ENCODE assay signal across 1 cellular context in genomic region chr2:231780909-231781797, GRCh38.
TF ChIP-seq lines count a peak whose summit lies in the region.

PDE6D (minus strand) TSS chr2:231781282; CDS start chr2:231781114, 168 bp downstream.

TF ChIP-seq in K562, 482 proteins besides CTCF, POLR2A, EP300 and RAD21 (continued from another document and continues in another):
- TF ChIP-seq TRIM25 (IDR thresholded peaks at IDR 0.05; ENCODE audit: borderline replicate concordance) (no peak), POLR2B (IDR thresholded peaks at IDR 0.05; ENCODE audit: low read depth, partially characterized antibody) (no peak), FOXA1 (IDR thresholded peaks at IDR 0.05; ENCODE audit: borderline replicate concordance) (no peak), ZNF134 (CRISPR knock-in tag; conservative IDR thresholded peaks at IDR 0.05) (0 out of 2 replicates have a peak, but pooled peaks have one; percentile 37), KHSRP (IDR thresholded peaks at IDR 0.05) (no peak), RAD51 (IDR thresholded peaks at IDR 0.05; ENCODE audit: borderline replicate concordance, low read depth) (no peak), ZNF12 (CRISPR knock-in tag; IDR thresholded peaks at IDR 0.05) (0 out of 2 replicates have a peak, but pooled peaks have one; percentile 45), USF2 (CRISPR knock-in tag; IDR thresholded peaks at IDR 0.05) (no peak), MBD2 (IDR thresholded peaks at IDR 0.05; ENCODE audit: borderline replicate concordance, low read depth) (peak; percentile 97), ZBTB7A (IDR thresholded peaks at IDR 0.05; ENCODE audit: borderline replicate concordance, control insufficient read depth, low read depth, low read length) (0 out of 2 replicates have a peak, but pooled peaks have one; percentile 5), ZSCAN32 (CRISPR knock-in tag; IDR thresholded peaks at IDR 0.05) (no peak), ZNF830 (CRISPR knock-in tag; IDR thresholded peaks at IDR 0.05) (no peak), FOXJ3 (CRISPR knock-in tag; IDR thresholded peaks at IDR 0.05) (no peak), U2AF1 (optimal IDR thresholded peaks at IDR 0.05; ENCODE audit: low read depth, low read length) (no peak), ZNF707 (CRISPR knock-in tag; conservative IDR thresholded peaks at IDR 0.05) (no peak), PRPF4 (IDR thresholded peaks at IDR 0.05; ENCODE audit: insufficient read depth, low read depth, low read length, poor library complexity, severe bottlenecking) (no peak), HNRNPLL (IDR thresholded peaks at IDR 0.05; ENCODE audit: low read depth, low read length, poor library complexity, severe bottlenecking) (peak; percentile 97), ARHGAP35 (IDR thresholded peaks at IDR 0.05; ENCODE audit: partially characterized antibody) (no peak), XRCC4 (IDR thresholded peaks at IDR 0.05; ENCODE audit: extremely low read depth, insufficient read depth, insufficient read length) (no peak), ZKSCAN8 (CRISPR knock-in tag; IDR thresholded peaks at IDR 0.05) (no peak), ELF2 (CRISPR knock-in tag; IDR thresholded peaks at IDR 0.05) (no peak), TAF1 (IDR thresholded peaks at IDR 0.05; ENCODE audit: control insufficient read depth, extremely low read depth, insufficient read depth, low read length, severe bottlenecking) (no peak), MAFF (IDR thresholded peaks at IDR 0.05; ENCODE audit: low read length) (no peak), SRSF1 (IDR thresholded peaks at IDR 0.05; ENCODE audit: low read depth, low read length) (no peak), HDAC2 (IDR thresholded peaks at IDR 0.05) (no peak), THAP7 (CRISPR knock-in tag; IDR thresholded peaks at IDR 0.05) (no peak), FIP1L1 (IDR thresholded peaks at IDR 0.05; ENCODE audit: low read depth, low read length, poor library complexity, severe bottlenecking) (no peak), RBM14 (IDR thresholded peaks at IDR 0.05; ENCODE audit: borderline replicate concordance, insufficient read depth, low read depth, low read length) (no peak), ARID1B (IDR thresholded peaks at IDR 0.05) (no peak), KLF13 (tag; IDR thresholded peaks at IDR 0.05; ENCODE audit: borderline replicate concordance, low read depth) (no peak), RERE (CRISPR knock-in tag; IDR thresholded peaks at IDR 0.05; ENCODE audit: borderline replicate concordance) (no peak), ETS2 (tag; IDR thresholded peaks at IDR 0.05; ENCODE audit: borderline replicate concordance, poor library complexity, severe bottlenecking) (no peak), ELK1 (CRISPR knock-in tag; IDR thresholded peaks at IDR 0.05) (no peak), ZBTB43 (CRISPR knock-in tag; IDR thresholded peaks at IDR 0.05) (no peak), YY1 (IDR thresholded peaks at IDR 0.05; ENCODE audit: borderline replicate concordance in 1 of 3, control insufficient read depth in 1 of 3, extremely low read depth in 1 of 3, insufficient read depth in 3 of 3, insufficient read length in 1 of 3, insufficient replicate concordance in 2 of 3, low read depth in 1 of 3, low read length in 2 of 3) (peak in 2 of 3 experiments; percentile 58 to 63), CHD2 (IDR thresholded peaks at IDR 0.05; ENCODE audit: low read depth, low read length) (peak; percentile 85), SPI1 (IDR thresholded peaks at IDR 0.05; ENCODE audit: borderline replicate concordance, low read depth, low read length) (peak; percentile 58; the same call in 1 of the 2 replicates), ZNF780A (CRISPR knock-in tag; IDR thresholded peaks at IDR 0.05) (no peak), BMI1 (IDR thresholded peaks at IDR 0.05; ENCODE audit: low read length) (no peak), PCBP1 (IDR thresholded peaks at IDR 0.05; ENCODE audit: low read depth, low read length, poor library complexity, severe bottlenecking) (peak; percentile 21), DMBX1 (CRISPR knock-in tag; IDR thresholded peaks at IDR 0.05; ENCODE audit: borderline replicate concordance) (peak; percentile 78), ZHX1 (conservative IDR thresholded peaks at IDR 0.05; ENCODE audit: low read length) (0 out of 2 replicates have a peak, but pooled peaks have one; percentile 27), FOXM1 (IDR thresholded peaks at IDR 0.05; ENCODE audit: low read depth) (no peak), FOXM1 (CRISPR knock-in tag; IDR thresholded peaks at IDR 0.05; ENCODE audit: low read depth) (no peak), CGGBP1 (CRISPR knock-in tag; IDR thresholded peaks at IDR 0.05) (no peak)
